Comparison of ENCODE assay signal across 2 cellular contexts in genomic region chr13:111261326-111261725, GRCh38.
TF ChIP-seq lines count a peak whose summit lies in the region.

No MANE protein-coding gene starts in this region.

TF ChIP-seq in liver, 16 proteins besides CTCF, POLR2A, EP300 and RAD21 (continued from another document):
- TF ChIP-seq, protein P1, sequence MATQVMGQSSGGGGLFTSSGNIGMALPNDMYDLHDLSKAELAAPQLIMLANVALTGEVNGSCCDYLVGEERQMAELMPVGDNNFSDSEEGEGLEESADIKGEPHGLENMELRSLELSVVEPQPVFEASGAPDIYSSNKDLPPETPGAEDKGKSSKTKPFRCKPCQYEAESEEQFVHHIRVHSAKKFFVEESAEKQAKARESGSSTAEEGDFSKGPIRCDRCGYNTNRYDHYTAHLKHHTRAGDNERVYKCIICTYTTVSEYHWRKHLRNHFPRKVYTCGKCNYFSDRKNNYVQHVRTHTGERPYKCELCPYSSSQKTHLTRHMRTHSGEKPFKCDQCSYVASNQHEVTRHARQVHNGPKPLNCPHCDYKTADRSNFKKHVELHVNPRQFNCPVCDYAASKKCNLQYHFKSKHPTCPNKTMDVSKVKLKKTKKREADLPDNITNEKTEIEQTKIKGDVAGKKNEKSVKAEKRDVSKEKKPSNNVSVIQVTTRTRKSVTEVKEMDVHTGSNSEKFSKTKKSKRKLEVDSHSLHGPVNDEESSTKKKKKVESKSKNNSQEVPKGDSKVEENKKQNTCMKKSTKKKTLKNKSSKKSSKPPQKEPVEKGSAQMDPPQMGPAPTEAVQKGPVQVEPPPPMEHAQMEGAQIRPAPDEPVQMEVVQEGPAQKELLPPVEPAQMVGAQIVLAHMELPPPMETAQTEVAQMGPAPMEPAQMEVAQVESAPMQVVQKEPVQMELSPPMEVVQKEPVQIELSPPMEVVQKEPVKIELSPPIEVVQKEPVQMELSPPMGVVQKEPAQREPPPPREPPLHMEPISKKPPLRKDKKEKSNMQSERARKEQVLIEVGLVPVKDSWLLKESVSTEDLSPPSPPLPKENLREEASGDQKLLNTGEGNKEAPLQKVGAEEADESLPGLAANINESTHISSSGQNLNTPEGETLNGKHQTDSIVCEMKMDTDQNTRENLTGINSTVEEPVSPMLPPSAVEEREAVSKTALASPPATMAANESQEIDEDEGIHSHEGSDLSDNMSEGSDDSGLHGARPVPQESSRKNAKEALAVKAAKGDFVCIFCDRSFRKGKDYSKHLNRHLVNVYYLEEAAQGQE (IDR thresholded peaks at IDR 0.05) = peak; percentile 92
- TF ChIP-seq EGR1 (IDR thresholded peaks at IDR 0.05; ENCODE audit: low read depth in 2 of 2) = no peak
- no peak for TF ChIP-seq RXRA (IDR thresholded peaks at IDR 0.05)

TF ChIP-seq in HEK293, 187 proteins besides CTCF, POLR2A, EP300 and RAD21 (continued from another document):
- TF ChIP-seq, protein P1 (tag by site-specific recombination; IDR thresholded peaks at IDR 0.05) = peak; percentile 75; the same call in 1 of the 2 replicates
